8 cellular contexts compared by ENCODE assay signal in genomic region chr5:148482697-148483462, GRCh38.
DNase-seq lines count a peak whose midpoint lies in the region; ATAC-seq and TF ChIP-seq lines count a peak whose summit lies in the region.

No MANE protein-coding gene starts in this region.

- H3K9me3 ChIP-seq in SJSA1 (replicated peaks): 0 out of 2 replicates have a peak, but pooled peaks cover 4% of the 10 kb centered on the region

- H3K27ac ChIP-seq in SJSA1: no peak overlapping the region

- H3K4me1 ChIP-seq in SJSA1 (replicated peaks): no peaks in the 10 kb centered on the region

- intact Hi-C loops in left ventricle myocardium superior (cut with micrococcal nuclease): no loop called here

- H3K36me3 ChIP-seq in SJSA1: no peaks in the 10 kb centered on the region

- TF ChIP-seq CTCF in AG10803 (conservative IDR thresholded peaks at IDR 0.05; ENCODE audit: low read length): peak; percentile 79

- peak; percentile 64 for ATAC-seq in GM19025 (IDR thresholded peaks at IDR 0.05; ENCODE audit: low read depth, unreplicated experiment)
- ATAC-seq in HG03196 (IDR thresholded peaks at IDR 0.05; ENCODE audit: unreplicated experiment): peak; percentile 64
- ATAC-seq in left ventricle myocardium superior: peak; percentile 59

- DNase-seq in AG10803 (ENCODE audit: low read depth) (peak; percentile 40), SJSA1 (ENCODE audit: low read depth in 1 of 2, low spot score in 2 of 2) (peak; percentile 36 to 55), left ventricle myocardium superior (peak; percentile 55), epidermal melanocyte (ENCODE audit: insufficient read length, low spot score) (no peak)
- peak; percentile 57 for DNase-seq in activated naive CD4-positive, alpha-beta T cell treated with anti-CD3 and anti-CD28 coated beads, Interleukin-2, amount 50 U/mL, for 16 hours
- peak; percentile 55 for DNase-seq in stimulated activated CD4-positive, alpha-beta T cell treated with anti-CD3 and anti-CD28 coated beads, Interleukin-12 subunit alpha, Interleukin-12 subunit beta, amount 100 ng/mL, for 4 hours

- H3K4me3 ChIP-seq in AG10803 (ENCODE audit: low read length) (peak overlapping the region; percentile 23; the same call in 1 of the 2 replicates), SJSA1 (no peak overlapping the region)

- peaks cover 9% of the 10 kb centered on the region for H3K27me3 ChIP-seq in SJSA1 (replicated peaks)
